In the genomic region with DNA sequence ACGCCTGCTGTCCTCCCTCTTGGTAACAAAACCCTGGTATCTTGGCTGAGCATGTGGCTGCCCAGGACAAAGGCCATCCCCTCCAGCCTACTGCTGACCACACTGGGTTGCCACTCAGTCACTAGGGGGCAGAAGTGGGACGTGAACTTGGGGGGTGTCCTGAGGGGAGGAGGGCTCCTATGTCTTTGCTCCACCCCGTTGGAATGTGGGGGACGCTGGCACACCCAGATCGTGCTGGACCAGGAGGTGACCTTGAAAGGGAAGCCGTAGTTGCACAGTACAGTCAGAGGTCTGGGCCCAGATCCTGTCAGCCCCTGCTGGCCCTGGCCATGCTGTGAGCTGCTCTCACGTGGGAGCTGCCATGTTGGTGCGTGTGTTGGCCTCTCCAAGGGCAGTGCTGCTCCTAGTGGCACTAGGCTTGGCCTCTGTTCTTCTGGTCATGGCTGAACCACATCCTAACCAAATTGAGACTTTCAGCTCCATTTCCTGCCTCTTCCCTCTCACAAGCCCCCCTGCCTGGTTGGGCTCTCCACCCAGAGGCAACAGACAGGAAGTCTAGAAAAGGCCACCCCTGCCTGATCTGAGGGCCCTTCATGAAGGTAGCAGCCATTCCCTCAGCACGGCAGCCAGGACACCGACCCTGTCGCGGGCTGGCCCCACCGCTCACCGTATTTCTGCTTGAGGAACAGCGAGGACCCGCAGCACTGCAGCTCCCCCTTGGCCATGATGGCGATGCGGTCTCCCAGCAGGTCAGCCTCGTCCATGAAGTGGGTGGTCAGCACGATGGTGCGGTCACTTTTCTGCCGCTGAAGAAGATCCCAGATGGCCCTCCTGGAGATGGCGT, we compare ENCODE assay signal across 8 cellular contexts. TPM values are rescaled to one million over a fixed set of nuclear protein-coding genes. Genes with fewer than 3 reads are reported as not detected.
A peak's percentile ranks its signal among the peaks of the same experiment; 100 is the strongest.
DNase-seq lines count a peak whose midpoint lies in the region; ATAC-seq lines count a peak whose summit lies in the region.

No MANE protein-coding gene starts in this region.

- no peaks in the 10 kb centered on the region for H3K36me3 ChIP-seq in Karpas-422 (ENCODE audit: insufficient read depth, low read length)

- H3K27ac ChIP-seq in Karpas-422 (ENCODE audit: low read length): no peak overlapping the region

- H3K4me2 ChIP-seq in Karpas-422 (ENCODE audit: low read depth, low read length, poor library complexity, severe bottlenecking): no peak overlapping the region

- ATAC-seq in GM18520 (IDR thresholded peaks at IDR 0.05; ENCODE audit: unreplicated experiment) (no peak), GM21723 (IDR thresholded peaks at IDR 0.05; ENCODE audit: unreplicated experiment) (no peak)

- DNase-seq in NCI-H1417 (lab: John Stamatoyannopoulos, UW) (peak in 2 of 3 experiments; percentile 1 to 22), NCI-H1417 treated with DMSO at 0.1 percent for 48 hours (lab: John Stamatoyannopoulos, UW) (no peak), Karpas-422 (peak; percentile 76), cerebellar cortex (ENCODE audit: low spot score) (peak; percentile 34), myocyte (ENCODE audit: low read depth) (peak; percentile 62), NCI-H1048 (lab: John Stamatoyannopoulos, UW) (no peak)

- H4K20me1 ChIP-seq in Karpas-422 (ENCODE audit: insufficient read depth, low read depth, low read length): no peaks in the 10 kb centered on the region

- H3K4me1 ChIP-seq in Karpas-422 (ENCODE audit: low read length): no peaks in the 10 kb centered on the region; the same call in 1 of the 2 replicates

- H2AFZ ChIP-seq in Karpas-422 (ENCODE audit: low read length): peak overlapping the region; percentile 70; the same call in 1 of the 2 replicates

- no peaks in the 10 kb centered on the region for H3K9me3 ChIP-seq in Karpas-422 (ENCODE audit: low read length)

- H3K79me2 ChIP-seq in Karpas-422 (ENCODE audit: low read length): no peaks in the 10 kb centered on the region

- no peaks in the 10 kb centered on the region for H3K27me3 ChIP-seq in Karpas-422 (ENCODE audit: low read length)

- no peak overlapping the region for H3K4me3 ChIP-seq in Karpas-422 (ENCODE audit: low read length)

- H3K9ac ChIP-seq in Karpas-422 (ENCODE audit: low read length): 0 out of 2 replicates have a peak overlapping the region, but pooled peaks have one; percentile 17

- no peaks in the 10 kb centered on the region for H3K9me2 ChIP-seq in Karpas-422 (replicated peaks; ENCODE audit: insufficient read depth, low read length)

RNA-seq across cellular contexts. Expression of a gene that starts 29.0 kb away (rescaled TPM):
- total RNA-seq in Karpas-422 (2014; rRNA removed; shearing (Covaris generic); ENCODE audit: low replicate concordance): 125 and 158 TPM in 2 replicates
- total RNA-seq in myocyte: 109 and 136 TPM in 2 replicates
- 131 TPM for polyA plus RNA-seq in myocyte (2012)

RNA-seq across cellular contexts. Expression of a gene that starts 43.6 kb away (rescaled TPM):
- 0.37 and 0.87 TPM in 2 replicates for total RNA-seq in Karpas-422 (2014; rRNA removed; shearing (Covaris generic); ENCODE audit: low replicate concordance)
- total RNA-seq in myocyte: 7.0 and 12.1 TPM in 2 replicates
- polyA plus RNA-seq in myocyte (2012): 8.4 TPM

RNA-seq across cellular contexts. Expression of a gene that starts 45.5 kb away (rescaled TPM):
- 24.4 and 58.9 TPM in 2 replicates for total RNA-seq in Karpas-422 (2014; rRNA removed; shearing (Covaris generic); ENCODE audit: low replicate concordance)
- total RNA-seq in myocyte: 39.6 and 46.4 TPM in 2 replicates
- 38.1 TPM for polyA plus RNA-seq in myocyte (2012)

Comparison
In these comparisons a context has a peak if more than half of its experiments do, and no peak if none do; other contexts are left out.
1. DNase-seq: peak in NCI-H1417 (2 of 3), Karpas-422 (single experiment), cerebellar cortex (single experiment) and myocyte (single experiment); none in NCI-H1417 treated with DMSO at 0.1 percent for 48 hours (single experiment) and NCI-H1048 (single experiment).